In genomic region chr5:67293177-67293576, GRCh38 we compare ENCODE assay signal across 20 cellular contexts.
"Had no signal": no experiment of that assay in that cellular context is flagged by ENCODE, and none has a peak within 500 bp of the region (broad histone marks: within the 10 kb centered on the region; RNA-seq: fewer than 3 reads in every experiment).

No MANE protein-coding gene starts in this region.

- H3K4me1 ChIP-seq: body of pancreas had no signal

- DNase-seq: activated CD4-positive, alpha-beta T cell treated with anti-CD3 and anti-CD28 coated beads, Interleukin-2, amount 10 ng/mL, durations not matched to agents 7 days and 5 days; activated CD8-positive, alpha-beta memory T cell treated with anti-CD3 and anti-CD28 coated beads, Interleukin-2, amount 50 U/mL, for 48 hours; activated gamma-delta T cell treated with Interleukin-2 at 50 U/mL for 16 hours; activated T-cell treated with anti-CD3 and anti-CD28 coated beads, Interleukin-2, amount 50 U/mL, for 72 hours; amniotic stem cell; body of pancreas; cortex of kidney; effector CD8-positive, alpha-beta T cell; heart right ventricle; mucosa of descending colon; naive thymus-derived CD8-positive, alpha-beta T cell; posterior cingulate gyrus; right cardiac atrium; small intestine; stimulated activated CD4-positive, alpha-beta T cell treated with anti-CD3 and anti-CD28 coated beads, Interleukin-4, amount 100 ng/mL, for 24 hours; stimulated activated naive CD4-positive, alpha-beta T cell; T-helper 2 cell; upper lobe of left lung had no signal

- ATAC-seq: activated T-cell treated with anti-CD3 and anti-CD28 coated beads, Interleukin-2, amount 50 U/mL, for 72 hours; body of pancreas; left lobe of liver; mucosa of descending colon; naive thymus-derived CD8-positive, alpha-beta T cell had no signal

- H3K4me3 ChIP-seq: body of pancreas, heart right ventricle, mucosa of descending colon, upper lobe of left lung had no signal

- H3K9me3 ChIP-seq: body of pancreas, heart right ventricle, mucosa of descending colon, neutrophil, upper lobe of left lung had no signal

- H3K27ac ChIP-seq: body of pancreas, neutrophil, upper lobe of left lung had no signal

- H3K27me3 ChIP-seq: body of pancreas, heart right ventricle, neutrophil, upper lobe of left lung had no signal

- H3K36me3 ChIP-seq: heart right ventricle, neutrophil, upper lobe of left lung had no signal
